ENCODE assay signal across 1 cellular context in genomic region chr2:98460573-98461560, GRCh38.
TF ChIP-seq lines count a peak whose summit lies in the region.

No MANE protein-coding gene starts in this region.

TF ChIP-seq in GM12878, 131 proteins besides CTCF, POLR2A, EP300 and RAD21 (continued from another document and continues in another):
- TF ChIP-seq TBL1XR1 (IDR thresholded peaks at IDR 0.05; ENCODE audit: low read depth, low read length) = peak; percentile 43; the same call in 1 of the 2 replicates
- TF ChIP-seq HDGF (IDR thresholded peaks at IDR 0.05) = peak; percentile 73
- no peak for TF ChIP-seq BRCA1 (IDR thresholded peaks at IDR 0.05; ENCODE audit: low read depth, low read length)
- TF ChIP-seq, protein P1, sequence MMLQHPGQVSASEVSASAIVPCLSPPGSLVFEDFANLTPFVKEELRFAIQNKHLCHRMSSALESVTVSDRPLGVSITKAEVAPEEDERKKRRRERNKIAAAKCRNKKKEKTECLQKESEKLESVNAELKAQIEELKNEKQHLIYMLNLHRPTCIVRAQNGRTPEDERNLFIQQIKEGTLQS (IDR thresholded peaks at IDR 0.05; ENCODE audit: borderline replicate concordance, extremely low read depth, low read depth, low read length) = no peak
- no peak for TF ChIP-seq ZBTB11 (CRISPR knock-in tag; IDR thresholded peaks at IDR 0.05)
- TF ChIP-seq, protein P2, sequence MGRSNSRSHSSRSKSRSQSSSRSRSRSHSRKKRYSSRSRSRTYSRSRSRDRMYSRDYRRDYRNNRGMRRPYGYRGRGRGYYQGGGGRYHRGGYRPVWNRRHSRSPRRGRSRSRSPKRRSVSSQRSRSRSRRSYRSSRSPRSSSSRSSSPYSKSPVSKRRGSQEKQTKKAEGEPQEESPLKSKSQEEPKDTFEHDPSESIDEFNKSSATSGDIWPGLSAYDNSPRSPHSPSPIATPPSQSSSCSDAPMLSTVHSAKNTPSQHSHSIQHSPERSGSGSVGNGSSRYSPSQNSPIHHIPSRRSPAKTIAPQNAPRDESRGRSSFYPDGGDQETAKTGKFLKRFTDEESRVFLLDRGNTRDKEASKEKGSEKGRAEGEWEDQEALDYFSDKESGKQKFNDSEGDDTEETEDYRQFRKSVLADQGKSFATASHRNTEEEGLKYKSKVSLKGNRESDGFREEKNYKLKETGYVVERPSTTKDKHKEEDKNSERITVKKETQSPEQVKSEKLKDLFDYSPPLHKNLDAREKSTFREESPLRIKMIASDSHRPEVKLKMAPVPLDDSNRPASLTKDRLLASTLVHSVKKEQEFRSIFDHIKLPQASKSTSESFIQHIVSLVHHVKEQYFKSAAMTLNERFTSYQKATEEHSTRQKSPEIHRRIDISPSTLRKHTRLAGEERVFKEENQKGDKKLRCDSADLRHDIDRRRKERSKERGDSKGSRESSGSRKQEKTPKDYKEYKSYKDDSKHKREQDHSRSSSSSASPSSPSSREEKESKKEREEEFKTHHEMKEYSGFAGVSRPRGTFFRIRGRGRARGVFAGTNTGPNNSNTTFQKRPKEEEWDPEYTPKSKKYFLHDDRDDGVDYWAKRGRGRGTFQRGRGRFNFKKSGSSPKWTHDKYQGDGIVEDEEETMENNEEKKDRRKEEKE (IDR thresholded peaks at IDR 0.05) = no peak
- no peak for TF ChIP-seq MYC (IDR thresholded peaks at IDR 0.05; ENCODE audit: insufficient read depth, insufficient read length, insufficient replicate concordance, low read length, severe bottlenecking)
- no peak; the same call in 1 of the 2 replicates for TF ChIP-seq RAD51 (IDR thresholded peaks at IDR 0.05)
- peak; percentile 89 for TF ChIP-seq SMARCA5 (IDR thresholded peaks at IDR 0.05)
- peak; percentile 29; the same call in 1 of the 2 replicates for TF ChIP-seq ZBED1 (IDR thresholded peaks at IDR 0.05; ENCODE audit: borderline replicate concordance)
- peak; percentile 43; the same call in 1 of the 3 replicates for TF ChIP-seq POU2F2 (IDR thresholded peaks at IDR 0.05; ENCODE audit: borderline replicate concordance, low read depth, low read length)
- no peak for TF ChIP-seq FOXK2 (IDR thresholded peaks at IDR 0.05)
- no peak; the same call in 1 of the 2 replicates for TF ChIP-seq LARP7 (IDR thresholded peaks at IDR 0.05)
- peak; percentile 99 for TF ChIP-seq NR2F1 (conservative IDR thresholded peaks at IDR 0.05)
- TF ChIP-seq, protein P3, sequence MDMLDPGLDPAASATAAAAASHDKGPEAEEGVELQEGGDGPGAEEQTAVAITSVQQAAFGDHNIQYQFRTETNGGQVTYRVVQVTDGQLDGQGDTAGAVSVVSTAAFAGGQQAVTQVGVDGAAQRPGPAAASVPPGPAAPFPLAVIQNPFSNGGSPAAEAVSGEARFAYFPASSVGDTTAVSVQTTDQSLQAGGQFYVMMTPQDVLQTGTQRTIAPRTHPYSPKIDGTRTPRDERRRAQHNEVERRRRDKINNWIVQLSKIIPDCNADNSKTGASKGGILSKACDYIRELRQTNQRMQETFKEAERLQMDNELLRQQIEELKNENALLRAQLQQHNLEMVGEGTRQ (IDR thresholded peaks at IDR 0.05; ENCODE audit: borderline replicate concordance, low read depth, low read length) = no peak
- TF ChIP-seq ZSCAN29 (IDR thresholded peaks at IDR 0.05) = no peak
- no peak for TF ChIP-seq CHD1 (IDR thresholded peaks at IDR 0.05; ENCODE audit: low read depth, low read length)
- TF ChIP-seq RFX5 (IDR thresholded peaks at IDR 0.05; ENCODE audit: low read depth, low read length) = no peak
- peak; percentile 85; the same call in 1 of the 2 replicates for TF ChIP-seq DPF2 (IDR thresholded peaks at IDR 0.05)
- no peak for TF ChIP-seq SREBF2 (IDR thresholded peaks at IDR 0.05; ENCODE audit: low read length)
- no peak for TF ChIP-seq HDAC2 (IDR thresholded peaks at IDR 0.05)
- peak; percentile 85 for TF ChIP-seq ATF7 (IDR thresholded peaks at IDR 0.05; ENCODE audit: low read depth)
- TF ChIP-seq CREM (IDR thresholded peaks at IDR 0.05; ENCODE audit: low read depth) = peak; percentile 40; the same call in 1 of the 2 replicates
- TF ChIP-seq SMAD1 (IDR thresholded peaks at IDR 0.05; ENCODE audit: low read depth, partially characterized antibody) = no peak
- TF ChIP-seq FOXM1 (IDR thresholded peaks at IDR 0.05; ENCODE audit: low read depth, low read length) = no peak
- TF ChIP-seq MEF2B (IDR thresholded peaks at IDR 0.05; ENCODE audit: partially characterized antibody, poor library complexity, severe bottlenecking) = peak; percentile 63
- TF ChIP-seq BMI1 (IDR thresholded peaks at IDR 0.05; ENCODE audit: borderline replicate concordance) = peak; percentile 27; the same call in 1 of the 2 replicates
- no peak for TF ChIP-seq ZBTB40 (IDR thresholded peaks at IDR 0.05; ENCODE audit: borderline replicate concordance)
- TF ChIP-seq ZNF622 (IDR thresholded peaks at IDR 0.05) = no peak
- TF ChIP-seq ZZZ3 (IDR thresholded peaks at IDR 0.05; ENCODE audit: control insufficient read depth, insufficient read length, low read depth) = no peak
- TF ChIP-seq RUNX3 (IDR thresholded peaks at IDR 0.05; ENCODE audit: low read length) = no peak
- TF ChIP-seq SREBF1 (IDR thresholded peaks at IDR 0.05; ENCODE audit: low read length) = no peak
- TF ChIP-seq CEBPB (IDR thresholded peaks at IDR 0.05; ENCODE audit: borderline replicate concordance in 1 of 2, low read depth in 2 of 2, low read length in 2 of 2) = no peak
- TF ChIP-seq EGR1 (IDR thresholded peaks at IDR 0.05; ENCODE audit: borderline replicate concordance in 1 of 2, low read depth in 2 of 2, low read length in 2 of 2) = 0 out of 3 replicates have a peak, but pooled peaks of 1 of the 2 experiments have one; percentile 50
- peak; percentile 52; the same call in 1 of the 2 replicates for TF ChIP-seq TAF1 (IDR thresholded peaks at IDR 0.05; ENCODE audit: borderline replicate concordance, low read depth, low read length)
- TF ChIP-seq, protein P4, sequence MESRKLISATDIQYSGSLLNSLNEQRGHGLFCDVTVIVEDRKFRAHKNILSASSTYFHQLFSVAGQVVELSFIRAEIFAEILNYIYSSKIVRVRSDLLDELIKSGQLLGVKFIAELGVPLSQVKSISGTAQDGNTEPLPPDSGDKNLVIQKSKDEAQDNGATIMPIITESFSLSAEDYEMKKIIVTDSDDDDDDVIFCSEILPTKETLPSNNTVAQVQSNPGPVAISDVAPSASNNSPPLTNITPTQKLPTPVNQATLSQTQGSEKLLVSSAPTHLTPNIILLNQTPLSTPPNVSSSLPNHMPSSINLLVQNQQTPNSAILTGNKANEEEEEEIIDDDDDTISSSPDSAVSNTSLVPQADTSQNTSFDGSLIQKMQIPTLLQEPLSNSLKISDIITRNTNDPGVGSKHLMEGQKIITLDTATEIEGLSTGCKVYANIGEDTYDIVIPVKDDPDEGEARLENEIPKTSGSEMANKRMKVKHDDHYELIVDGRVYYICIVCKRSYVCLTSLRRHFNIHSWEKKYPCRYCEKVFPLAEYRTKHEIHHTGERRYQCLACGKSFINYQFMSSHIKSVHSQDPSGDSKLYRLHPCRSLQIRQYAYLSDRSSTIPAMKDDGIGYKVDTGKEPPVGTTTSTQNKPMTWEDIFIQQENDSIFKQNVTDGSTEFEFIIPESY (IDR thresholded peaks at IDR 0.05) = no peak
- TF ChIP-seq KAT2A (conservative IDR thresholded peaks at IDR 0.05; ENCODE audit: control insufficient read depth, low read depth, low read length) = no peak
- TF ChIP-seq STAT3 (IDR thresholded peaks at IDR 0.05; ENCODE audit: low read depth, low read length) = no peak
- no peak for TF ChIP-seq ZNF274 (IDR thresholded peaks at IDR 0.05; ENCODE audit: insufficient read depth, insufficient read length)
- TF ChIP-seq TCF12 (IDR thresholded peaks at IDR 0.05; ENCODE audit: low read depth, low read length) = peak; percentile 81
- no peak for TF ChIP-seq ASH2L (IDR thresholded peaks at IDR 0.05; ENCODE audit: borderline replicate concordance, low read depth)
- no peak for TF ChIP-seq CHD4 (IDR thresholded peaks at IDR 0.05)
- TF ChIP-seq ETV6 (conservative IDR thresholded peaks at IDR 0.05 in 1 of 2, IDR thresholded peaks at IDR 0.05 in 1 of 2; ENCODE audit: borderline replicate concordance in 1 of 2, low read depth in 1 of 2) = peak in 1 of 2 experiments; percentile 94; a peak in 2 of 4 replicates
- no peak for TF ChIP-seq NFIC (IDR thresholded peaks at IDR 0.05; ENCODE audit: low read depth, low read length)
- no peak for TF ChIP-seq PML (IDR thresholded peaks at IDR 0.05; ENCODE audit: low read length)
- TF ChIP-seq RBBP5 (conservative IDR thresholded peaks at IDR 0.05) = no peak
- no peak for TF ChIP-seq RB1 (IDR thresholded peaks at IDR 0.05; ENCODE audit: borderline replicate concordance)
- TF ChIP-seq HDAC6 (IDR thresholded peaks at IDR 0.05; ENCODE audit: unreplicated experiment) = no peak
- TF ChIP-seq ZNF207 (IDR thresholded peaks at IDR 0.05; ENCODE audit: borderline replicate concordance) = no peak
- no peak for TF ChIP-seq SUZ12 (IDR thresholded peaks at IDR 0.05; ENCODE audit: unreplicated experiment)
- TF ChIP-seq POLR2AphosphoS2 (IDR thresholded peaks at IDR 0.05; ENCODE audit: low read depth, low read length) = no peak
- no peak for TF ChIP-seq ZNF384 (IDR thresholded peaks at IDR 0.05; ENCODE audit: borderline replicate concordance, low read depth, low read length)
- TF ChIP-seq RELA (IDR thresholded peaks at IDR 0.05; ENCODE audit: borderline replicate concordance, partially characterized antibody) = no peak
- TF ChIP-seq MTA3 (IDR thresholded peaks at IDR 0.05; ENCODE audit: borderline replicate concordance, low read length) = no peak
- peak; percentile 45; the same call in 1 of the 2 replicates for TF ChIP-seq CHD2 (IDR thresholded peaks at IDR 0.05; ENCODE audit: borderline replicate concordance, low read depth, low read length)
- TF ChIP-seq JUND (IDR thresholded peaks at IDR 0.05; ENCODE audit: low read depth, low read length) = 0 out of 2 replicates have a peak, but pooled peaks have one; percentile 7
- TF ChIP-seq, protein P5, sequence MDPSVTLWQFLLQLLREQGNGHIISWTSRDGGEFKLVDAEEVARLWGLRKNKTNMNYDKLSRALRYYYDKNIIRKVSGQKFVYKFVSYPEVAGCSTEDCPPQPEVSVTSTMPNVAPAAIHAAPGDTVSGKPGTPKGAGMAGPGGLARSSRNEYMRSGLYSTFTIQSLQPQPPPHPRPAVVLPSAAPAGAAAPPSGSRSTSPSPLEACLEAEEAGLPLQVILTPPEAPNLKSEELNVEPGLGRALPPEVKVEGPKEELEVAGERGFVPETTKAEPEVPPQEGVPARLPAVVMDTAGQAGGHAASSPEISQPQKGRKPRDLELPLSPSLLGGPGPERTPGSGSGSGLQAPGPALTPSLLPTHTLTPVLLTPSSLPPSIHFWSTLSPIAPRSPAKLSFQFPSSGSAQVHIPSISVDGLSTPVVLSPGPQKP (IDR thresholded peaks at IDR 0.05; ENCODE audit: low read depth, low read length) = no peak
- TF ChIP-seq SP1 (IDR thresholded peaks at IDR 0.05; ENCODE audit: low read depth, low read length) = no peak
- no peak for TF ChIP-seq TCF7 (IDR thresholded peaks at IDR 0.05; ENCODE audit: borderline replicate concordance)
- no peak for TF ChIP-seq NRF1 (conservative IDR thresholded peaks at IDR 0.05; ENCODE audit: low read depth, low read length)
- TF ChIP-seq IKZF1 (conservative IDR thresholded peaks at IDR 0.05) = peak; percentile 94
- TF ChIP-seq BHLHE40 (IDR thresholded peaks at IDR 0.05; ENCODE audit: borderline replicate concordance in 1 of 2, low read depth in 2 of 2, low read length in 1 of 2) = peak; percentile 72 to 75
- no peak for TF ChIP-seq SRF (IDR thresholded peaks at IDR 0.05; ENCODE audit: low read depth in 2 of 2, low read length in 2 of 2)
- TF ChIP-seq POLR2AphosphoS5 (IDR thresholded peaks at IDR 0.05; ENCODE audit: low read length) = peak; percentile 73
